In genomic region chr9:109253241-109253636, GRCh38 we compare ENCODE assay signal across 14 cellular contexts.
DNase-seq lines count a peak whose midpoint lies in the region; ATAC-seq and TF ChIP-seq lines count a peak whose summit lies in the region.
"Had no signal": no experiment of that assay in that cellular context is flagged by ENCODE, and none has a peak within 500 bp of the region (broad histone marks: within the 10 kb centered on the region; RNA-seq: fewer than 3 reads in every experiment).

No MANE protein-coding gene starts in this region.

- POLR2A ChIA-PET in AG04450 (lab: Yijun Ruan, JAX): no interaction called here
- POLR2A ChIA-PET in PC-3 (lab: Charles Lee; ENCODE audit: unreplicated experiment): no interaction called here
- POLR2A ChIA-PET in CD4-positive, alpha-beta memory T cell (lab: Charles Lee; ENCODE audit: partially characterized antibody): no interaction called here

- H3K4me1 ChIP-seq in PC-3 (ENCODE audit: insufficient read depth, low read length): peaks cover 60% of the 10 kb centered on the region
- H3K4me1 ChIP-seq in trophoblast cell (ENCODE audit: control insufficient read depth in 1 of 2, insufficient read depth in 2 of 2, low read length in 2 of 2): peaks cover 13 to 20% of the 10 kb centered on the region in 2 experiments
- no peaks in the 10 kb centered on the region for H3K4me1 ChIP-seq in CD4-positive, alpha-beta memory T cell (ENCODE audit: insufficient read depth, low read length)
- H3K4me1 ChIP-seq in upper lobe of right lung: peaks cover 7% of the 10 kb centered on the region

- H3K4me3 ChIP-seq in AG04450 (ENCODE audit: low read depth, low read length): no peak overlapping the region
- H3K4me3 ChIP-seq in PC-3 (ENCODE audit: low read length): peak overlapping the region; percentile 17; the same call in 1 of the 2 replicates
- H3K4me3 ChIP-seq in coronary artery: peak overlapping the region; percentile 1
- no peak overlapping the region for H3K4me3 ChIP-seq in trophoblast cell (ENCODE audit: low read depth, low read length)
- no peak overlapping the region for H3K4me3 ChIP-seq in CD4-positive, alpha-beta memory T cell (ENCODE audit: low read length in 2 of 2)
- no peak overlapping the region for H3K4me3 ChIP-seq in upper lobe of right lung
- H3K4me3 ChIP-seq: SJSA1 had no signal

- no peaks in the 10 kb centered on the region for H3K4me1 Mint-ChIP-seq in CD4-positive, alpha-beta memory T cell
- H3K4me1 Mint-ChIP-seq: B cell; CD8-positive, alpha-beta memory T cell had no signal

- H3K23ac ChIP-seq in trophoblast cell (ENCODE audit: low read length): no peak overlapping the region

- no peak overlapping the region for H3K18ac ChIP-seq in trophoblast cell (ENCODE audit: low read length)

- no peaks in the 10 kb centered on the region for H3K36me3 Mint-ChIP-seq in CD4-positive, alpha-beta memory T cell
- H3K36me3 Mint-ChIP-seq: CD8-positive, alpha-beta memory T cell had no signal

- no peak overlapping the region for H3K27ac Mint-ChIP-seq in CD4-positive, alpha-beta memory T cell
- H3K27ac Mint-ChIP-seq: B cell; CD8-positive, alpha-beta memory T cell had no signal

- no peak overlapping the region for H3K4ac ChIP-seq in trophoblast cell (ENCODE audit: low read depth, low read length)

- peak overlapping the region; percentile 87 for H3K27ac ChIP-seq in AG04450 (ENCODE audit: low read depth, low read length)
- H3K27ac ChIP-seq in PC-3 (ENCODE audit: low read length): peak overlapping the region; percentile 100
- no peak overlapping the region for H3K27ac ChIP-seq in coronary artery
- H3K27ac ChIP-seq in trophoblast cell (ENCODE audit: low read depth, low read length): no peak overlapping the region
- no peak overlapping the region for H3K27ac ChIP-seq in CD4-positive, alpha-beta memory T cell (ENCODE audit: low read depth, low read length)
- no peak overlapping the region for H3K27ac ChIP-seq in upper lobe of right lung

- no peak for TF ChIP-seq CTCF in AG04450 (IDR thresholded peaks at IDR 0.05; ENCODE audit: low read depth, low read length)
- no peak for TF ChIP-seq CTCF in PC-3 (conservative IDR thresholded peaks at IDR 0.05; ENCODE audit: low read depth, low read length)
- TF ChIP-seq CTCF in coronary artery (IDR thresholded peaks at IDR 0.05): no peak
- TF ChIP-seq CTCF in upper lobe of right lung (IDR thresholded peaks at IDR 0.05): no peak

- no peaks in the 10 kb centered on the region for H4K20me1 ChIP-seq in PC-3 (ENCODE audit: low read length)

- H2BK12ac ChIP-seq in trophoblast cell (ENCODE audit: low read length): no peak overlapping the region

- peaks cover 3% of the 10 kb centered on the region for H3K79me1 ChIP-seq in trophoblast cell (ENCODE audit: low read length)

- CTCF ChIA-PET in AG04450 (lab: Charles Lee): interaction anchor here (1.3 to 1.4 kb wide), 2 partner anchors 11 to 19 kb away, joined by 4 read pairs; no protein-coding TSS in a partner anchor
- CTCF ChIA-PET in PC-3 (lab: Charles Lee): no interaction called here
- CTCF ChIA-PET in CD4-positive, alpha-beta memory T cell (lab: Charles Lee; ENCODE audit: partially characterized antibody): interaction anchor here (1.6 kb wide), 1 partner anchor 10 kb away, joined by 6 read pairs; no protein-coding TSS in a partner anchor

- no TSS peak for BruUV-seq in PC-3 (replicated peaks; lab: Mats Ljungman, UMichigan)

- H3K79me2 ChIP-seq in PC-3 (ENCODE audit: low read length) (0 out of 2 replicates have a peak, but pooled peaks cover 3% of the 10 kb centered on the region), trophoblast cell (ENCODE audit: control insufficient read depth, insufficient read depth, low read length, poor library complexity) (no peaks in the 10 kb centered on the region)

- H3K9me3 Mint-ChIP-seq in CD4-positive, alpha-beta memory T cell: no peaks in the 10 kb centered on the region
- H3K9me3 Mint-ChIP-seq: CD8-positive, alpha-beta memory T cell had no signal

- H4K12ac ChIP-seq in trophoblast cell (ENCODE audit: low read depth, low read length): no peak overlapping the region

- H2AFZ ChIP-seq in PC-3 (ENCODE audit: low read length) (0 out of 2 replicates have a peak overlapping the region, but pooled peaks have one; percentile 1), trophoblast cell (ENCODE audit: insufficient read depth, low read length, poor library complexity) (no peak overlapping the region)

- ATAC-seq in PC-3: no peak
- ATAC-seq in upper lobe of right lung: no peak

- no peak overlapping the region for H2BK5ac ChIP-seq in trophoblast cell (ENCODE audit: low read depth, low read length, poor library complexity)

- no peak overlapping the region for H2AK5ac ChIP-seq in trophoblast cell (ENCODE audit: low read length)

- peak overlapping the region; percentile 88 for H3K9ac ChIP-seq in PC-3 (ENCODE audit: low read length)
- no peak overlapping the region for H3K9ac ChIP-seq in trophoblast cell (ENCODE audit: low read length)

- H2BK120ac ChIP-seq in trophoblast cell (ENCODE audit: insufficient read depth, low read length, poor library complexity): no peak overlapping the region

- no peaks in the 10 kb centered on the region for H3K9me2 ChIP-seq in PC-3 (replicated peaks; ENCODE audit: low read length)

- H3K27me3 Mint-ChIP-seq in CD4-positive, alpha-beta memory T cell: peaks cover 0 to 2% of the 10 kb centered on the region in 2 donors

- H4K8ac ChIP-seq in trophoblast cell (ENCODE audit: low read depth, low read length): no peak overlapping the region

- H3K4me3 Mint-ChIP-seq in CD4-positive, alpha-beta memory T cell: no peak overlapping the region
- H3K4me3 Mint-ChIP-seq: B cell; CD8-positive, alpha-beta memory T cell had no signal

- H3K4me2 ChIP-seq in PC-3 (ENCODE audit: low read length) (peak overlapping the region; percentile 80), trophoblast cell (ENCODE audit: low read length) (no peak overlapping the region)

- no peak overlapping the region for H3K14ac ChIP-seq in trophoblast cell (ENCODE audit: low read length)

- DNase-seq in AG04450 (ENCODE audit: low read depth, low spot score): no peak
- DNase-seq in PC-3: no peak
- DNase-seq in coronary artery (ENCODE audit: low spot score): no peak
- peak; percentile 69 to 91 for DNase-seq in trophoblast cell
- no peak for DNase-seq in CD4-positive, alpha-beta memory T cell
- DNase-seq in cerebellum (ENCODE audit: low spot score): no peak
- no peak for DNase-seq in SKM-1 (lab: John Stamatoyannopoulos, UW; ENCODE audit: unreplicated experiment)
- DNase-seq in upper lobe of right lung: no peak
- DNase-seq: ACHN; CD8-positive, alpha-beta memory T cell; Kasumi-1; NCI-H1417 treated with DMSO at 0.1 percent for 48 hours had no signal

- no peak overlapping the region for H4K91ac ChIP-seq in trophoblast cell (ENCODE audit: low read depth, low read length)

- WGBS in trophoblast cell (ENCODE audit: extremely low coverage, insufficient coverage, insufficient read length): no CpG with 5 or more reads among the region's 11 CpGs

- intact Hi-C loops in PC-3 (cut with micrococcal nuclease): loop anchor here (5.0 to 10.0 kb wide), 3 partner anchors 44 to 136 kb away; partner anchors contain the start of gene TMEM245
- intact Hi-C loops in CD4-positive, alpha-beta memory T cell (cut with micrococcal nuclease): no loop called here
- intact Hi-C loops in upper lobe of right lung (cut with DNase I): no loop called here

- peaks cover 7% of the 10 kb centered on the region; the same call in 1 of the 2 replicates for H3K36me3 ChIP-seq in PC-3 (ENCODE audit: low read depth, low read length)
- H3K36me3 ChIP-seq in trophoblast cell (ENCODE audit: control insufficient read depth in 1 of 2, insufficient read depth in 2 of 2, low read length in 2 of 2): peaks cover 0 to 5% of the 10 kb centered on the region in 2 experiments
- no peaks in the 10 kb centered on the region for H3K36me3 ChIP-seq in CD4-positive, alpha-beta memory T cell (ENCODE audit: insufficient read depth, low read length)
- H3K36me3 ChIP-seq in upper lobe of right lung: no peaks in the 10 kb centered on the region
- H3K36me3 ChIP-seq: SJSA1 had no signal

- no peaks in the 10 kb centered on the region for H3K27me3 ChIP-seq in AG04450 (ENCODE audit: control insufficient read depth, insufficient read depth, low read length)
- H3K27me3 ChIP-seq in PC-3 (ENCODE audit: low read length): no peaks in the 10 kb centered on the region
- H3K27me3 ChIP-seq in trophoblast cell (ENCODE audit: insufficient read depth, low read length): no peaks in the 10 kb centered on the region
- H3K27me3 ChIP-seq in CD4-positive, alpha-beta memory T cell (ENCODE audit: insufficient read depth, low read length): no peaks in the 10 kb centered on the region
- no peaks in the 10 kb centered on the region for H3K27me3 ChIP-seq in upper lobe of right lung
- H3K27me3 ChIP-seq: SJSA1 had no signal

- H3F3A ChIP-seq in PC-3 (ENCODE audit: low read length, unreplicated experiment): peaks cover 20% of the 10 kb centered on the region

- H3K9me3 ChIP-seq in AG04450 (ENCODE audit: control insufficient read depth, insufficient read depth, low read length): no peaks in the 10 kb centered on the region
- H3K9me3 ChIP-seq in PC-3 (ENCODE audit: low read length): no peaks in the 10 kb centered on the region
- no peaks in the 10 kb centered on the region for H3K9me3 ChIP-seq in trophoblast cell (ENCODE audit: insufficient read depth, low read depth, low read length)
- H3K9me3 ChIP-seq in CD4-positive, alpha-beta memory T cell (ENCODE audit: control insufficient read depth in 1 of 2, low read length in 2 of 2): no peaks in the 10 kb centered on the region
- no peaks in the 10 kb centered on the region for H3K9me3 ChIP-seq in upper lobe of right lung
- H3K9me3 ChIP-seq: SJSA1 had no signal

Comparison
In these comparisons a context has a peak if more than half of its experiments do, and no peak if none do; other contexts are left out.
1. DNase-seq: peak in trophoblast cell (2 of 2); none in AG04450 (single experiment), PC-3 (single experiment), coronary artery (single experiment), CD4-positive, alpha-beta memory T cell (0 of 5), cerebellum (single experiment), SKM-1 (single experiment) and upper lobe of right lung (single experiment).
2. H3K27ac ChIP-seq: peak in AG04450 (single experiment) and PC-3 (single experiment); none in coronary artery (0 of 2), trophoblast cell (single experiment), CD4-positive, alpha-beta memory T cell (single experiment) and upper lobe of right lung (single experiment).
3. H3K4me3 ChIP-seq: peak in PC-3 (single experiment) and coronary artery (single experiment); none in AG04450 (single experiment), trophoblast cell (single experiment), CD4-positive, alpha-beta memory T cell (0 of 2) and upper lobe of right lung (single experiment).